ENCODE assay signal across 13 cellular contexts in the genomic region with DNA sequence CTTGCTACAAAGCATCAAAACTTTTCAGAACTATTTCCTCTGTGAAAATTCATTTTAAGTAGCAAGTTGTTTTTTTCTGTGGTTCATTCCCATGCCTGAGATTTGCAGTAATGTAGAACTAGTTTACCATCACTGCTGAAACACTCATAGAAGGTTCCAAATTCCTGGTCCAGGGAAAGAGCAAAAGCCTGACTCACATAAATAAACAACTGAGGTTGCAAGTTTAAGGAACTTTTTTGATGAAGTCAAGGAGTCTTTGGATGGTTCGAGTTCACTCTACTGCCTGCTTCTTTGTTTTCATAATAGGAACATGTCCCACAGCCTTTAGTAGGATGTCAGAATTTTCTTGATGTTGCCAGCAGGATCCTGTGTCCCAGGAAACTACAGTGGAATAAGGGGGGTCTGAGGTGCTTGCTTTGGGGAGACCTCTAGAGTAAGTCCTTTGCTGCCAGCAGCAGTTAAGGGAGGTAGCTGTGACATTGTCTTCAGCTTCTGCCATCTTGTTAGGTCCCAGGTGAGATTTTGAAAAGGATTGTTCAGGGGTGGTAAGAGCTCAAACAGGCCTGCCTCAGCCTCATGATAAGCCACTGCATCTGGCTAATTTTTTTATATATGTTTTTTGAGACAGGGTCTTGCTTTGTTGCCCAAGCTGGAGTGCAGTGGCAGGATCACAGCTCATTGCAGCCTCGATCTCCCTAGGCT. TPM values are rescaled to one million over a fixed set of nuclear protein-coding genes. Genes with fewer than 3 reads are reported as not detected.
A peak's percentile ranks its signal among the peaks of the same experiment; 100 is the strongest.
DNase-seq lines count a peak whose midpoint lies in the region; ATAC-seq and TF ChIP-seq lines count a peak whose summit lies in the region.
"Had no signal": no experiment of that assay in that cellular context is flagged by ENCODE, and none has a peak within 500 bp of the region (broad histone marks: within the 10 kb centered on the region; RNA-seq: fewer than 3 reads in every experiment).

No MANE protein-coding gene starts in this region.

- no peak for ATAC-seq in GM19467 (IDR thresholded peaks at IDR 0.05; ENCODE audit: unreplicated experiment)
- ATAC-seq: stimulated activated memory B cell treated with anti-CD40 and anti-IgM and Interleukin-4, amounts not matched to agents 10 μg/mL and 1 μg/mL and 100 μg/mL, for 72 hours had no signal

- DNase-seq in EH (ENCODE audit: low read depth) (peak; percentile 97), amniotic epithelial cell (ENCODE audit: low read depth) (peak; percentile 89), fibroblast of peridontal ligament (ENCODE audit: extremely low read depth) (peak; percentile 97), NCI-H82 (lab: John Stamatoyannopoulos, UW) (no peak), HEK293T (ENCODE audit: extremely low spot score) (no peak), T1000 (lab: John Stamatoyannopoulos, UW) (no peak)
- DNase-seq: activated CD4-positive, alpha-beta T cell treated with anti-CD3 and anti-CD28 coated beads, Interleukin-2, amount 50 U/mL, for 1 hour; activated effector memory CD4-positive, alpha-beta T cell treated with Interleukin-2 at 50 U/mL for 16 hours; ovary; stimulated activated CD4-positive, alpha-beta T cell treated with anti-CD3 and anti-CD28 coated beads, Interleukin-2, amount 100 ng/mL, for 24 hours had no signal

- POLR2A ChIA-PET in HEK293T (lab: Yijun Ruan, JAX) = no interaction called here

- peaks cover 26% of the 10 kb centered on the region for H3K36me3 ChIP-seq in skeletal muscle satellite cell (ENCODE audit: insufficient read depth, low read length)
- H3K36me3 ChIP-seq: ovary had no signal

- peaks cover 40% of the 10 kb centered on the region for H3K4me1 ChIP-seq in skeletal muscle satellite cell (ENCODE audit: control insufficient read depth, insufficient read depth, low read length)

- H3K27me3 ChIP-seq in skeletal muscle satellite cell (ENCODE audit: control insufficient read depth, insufficient read depth, low read length) = no peaks in the 10 kb centered on the region
- H3K27me3 ChIP-seq: ovary had no signal

- H3K9me3 ChIP-seq in skeletal muscle satellite cell (replicated peaks; ENCODE audit: low read length) = no peaks in the 10 kb centered on the region
- H3K9me3 ChIP-seq: ovary had no signal

- H3K9ac ChIP-seq in skeletal muscle satellite cell (ENCODE audit: low read depth, low read length) = peak overlapping the region; percentile 32

- no peak overlapping the region for H3K4me3 ChIP-seq in skeletal muscle satellite cell (ENCODE audit: low read length)
- H3K4me3 ChIP-seq: ovary had no signal

- H3K4me2 ChIP-seq in skeletal muscle satellite cell (ENCODE audit: low read length) = peak overlapping the region; percentile 54

- CTCF ChIA-PET in HEK293T (lab: Yijun Ruan, JAX) = interaction anchor here (1.0 kb wide), 1 partner anchor 10 kb away, joined by 3 read pairs; no protein-coding TSS in a partner anchor

TF ChIP-seq in HEK293T, 16 proteins besides CTCF, POLR2A, EP300 and RAD21:
- TF ChIP-seq TARDBP (IDR thresholded peaks at IDR 0.05) (no peak), FOXK2 (IDR thresholded peaks at IDR 0.05) (no peak), CTBP1 (IDR thresholded peaks at IDR 0.05; ENCODE audit: borderline replicate concordance) (no peak), L3MBTL2 (conservative IDR thresholded peaks at IDR 0.05) (no peak), ARNT (IDR thresholded peaks at IDR 0.05) (no peak), FOXM1 (IDR thresholded peaks at IDR 0.05; ENCODE audit: borderline replicate concordance) (no peak), SP1 (IDR thresholded peaks at IDR 0.05) (no peak), BHLHE40 (IDR thresholded peaks at IDR 0.05; ENCODE audit: borderline replicate concordance) (no peak), LEF1 (IDR thresholded peaks at IDR 0.05; ENCODE audit: borderline replicate concordance) (no peak), ELF4 (IDR thresholded peaks at IDR 0.05) (no peak), HDGF (IDR thresholded peaks at IDR 0.05; ENCODE audit: borderline replicate concordance) (no peak), ZNF384 (IDR thresholded peaks at IDR 0.05) (no peak), NFRKB (IDR thresholded peaks at IDR 0.05) (no peak), FOXA1 (IDR thresholded peaks at IDR 0.05) (no peak), SUZ12 (IDR thresholded peaks at IDR 0.05) (no peak)
- TF ChIP-seq, protein P1, sequence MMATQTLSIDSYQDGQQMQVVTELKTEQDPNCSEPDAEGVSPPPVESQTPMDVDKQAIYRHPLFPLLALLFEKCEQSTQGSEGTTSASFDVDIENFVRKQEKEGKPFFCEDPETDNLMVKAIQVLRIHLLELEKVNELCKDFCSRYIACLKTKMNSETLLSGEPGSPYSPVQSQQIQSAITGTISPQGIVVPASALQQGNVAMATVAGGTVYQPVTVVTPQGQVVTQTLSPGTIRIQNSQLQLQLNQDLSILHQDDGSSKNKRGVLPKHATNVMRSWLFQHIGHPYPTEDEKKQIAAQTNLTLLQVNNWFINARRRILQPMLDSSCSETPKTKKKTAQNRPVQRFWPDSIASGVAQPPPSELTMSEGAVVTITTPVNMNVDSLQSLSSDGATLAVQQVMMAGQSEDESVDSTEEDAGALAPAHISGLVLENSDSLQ (IDR thresholded peaks at IDR 0.05) = no peak
TF ChIP-seq in HEK293T: peak in this region for 0.

RNA-seq across cellular contexts. Expression of a gene that starts 43.9 kb away (rescaled TPM):
- 80.8 and 154 TPM in 2 replicates for total RNA-seq in skeletal muscle satellite cell (2012; rRNA removed)

Comparison
In these comparisons a context has a peak if more than half of its experiments do, and no peak if none do; other contexts are left out.
1. DNase-seq: peak in EH (single experiment), amniotic epithelial cell (single experiment) and fibroblast of peridontal ligament (single experiment); none in NCI-H82 (single experiment), HEK293T (single experiment) and T1000 (single experiment).